Comparison of ENCODE assay signal across 19 cellular contexts in genomic region chr6:15447546-15448232, GRCh38.
DNase-seq lines count a peak whose midpoint lies in the region; ATAC-seq and TF ChIP-seq lines count a peak whose summit lies in the region.
"Had no signal": no experiment of that assay in that cellular context is flagged by ENCODE, and none has a peak within 500 bp of the region (broad histone marks: within the 10 kb centered on the region; RNA-seq: fewer than 3 reads in every experiment).

No MANE protein-coding gene starts in this region.

- no peak for DNase-seq in stimulated activated naive CD8-positive, alpha-beta T cell treated with anti-CD3 and anti-CD28 coated beads, Interleukin-15, amount 100 ng/mL, for 72 hours
- DNase-seq in stimulated activated naive CD8-positive, alpha-beta T cell treated with anti-CD3 and anti-CD28 coated beads, Interleukin-15, Interleukin-2, amounts not matched to agents 100 U/mL and 50 U/mL, for 24 hours = no peak
- DNase-seq in SK-N-MC (ENCODE audit: low read depth, low spot score) (no peak), esophagus squamous epithelium (lab: John Stamatoyannopoulos, UW) (no peak), type B pancreatic cell (ENCODE audit: extremely low spot score, unreplicated experiment) (no peak), amniotic stem cell (lab: John Stamatoyannopoulos, UW) (no peak), anterior cingulate cortex (lab: John Stamatoyannopoulos, UW) (no peak), amygdala (lab: John Stamatoyannopoulos, UW) (no peak)
- DNase-seq: activated gamma-delta T cell, lower lobe of right lung, NCI-H1105, NCI-H2227 treated with DMSO at 0.1 percent for 48 hours, SW 1271, thyroid gland had no signal

- peak overlapping the region; percentile 5 to 93 for H3K27ac Mint-ChIP-seq in stimulated activated naive CD8-positive, alpha-beta T cell treated with anti-CD3 and anti-CD28 coated beads, Interleukin-15, amount 100 ng/mL, for 72 hours
- H3K27ac Mint-ChIP-seq in type B pancreatic cell = peak overlapping the region; percentile 38
- H3K27ac Mint-ChIP-seq: nephron had no signal

- no peak overlapping the region for H3K9ac ChIP-seq in SK-N-MC (ENCODE audit: insufficient read length)

- intact Hi-C loops in esophagus squamous epithelium (cut with DNase I) = no loop called here

- ATAC-seq in stimulated activated naive CD8-positive, alpha-beta T cell treated with anti-CD3 and anti-CD28 coated beads, Interleukin-15, amount 100 ng/mL, for 72 hours = no peak
- ATAC-seq in stimulated activated naive CD8-positive, alpha-beta T cell treated with anti-CD3 and anti-CD28 coated beads, Interleukin-15, Interleukin-2, amounts not matched to agents 100 U/mL and 50 U/mL, for 24 hours = no peak
- ATAC-seq: K562, lower lobe of right lung had no signal

- peaks cover 12 to 78% (median 35%) of the 10 kb centered on the region in 3 donors for H3K4me1 ChIP-seq in esophagus squamous epithelium

- H3K4me3 Mint-ChIP-seq in stimulated activated naive CD8-positive, alpha-beta T cell treated with anti-CD3 and anti-CD28 coated beads, Interleukin-15, amount 100 ng/mL, for 72 hours = no peak overlapping the region
- peak overlapping the region; percentile 44 for H3K4me3 Mint-ChIP-seq in type B pancreatic cell
- H3K4me3 Mint-ChIP-seq: nephron had no signal

- H3K4me3 ChIP-seq in SK-N-MC = no peak overlapping the region
- H3K4me3 ChIP-seq in esophagus squamous epithelium = no peak overlapping the region
- H3K4me3 ChIP-seq: coronary artery, K562, lower lobe of right lung, thyroid gland had no signal

- peaks cover 10% of the 10 kb centered on the region for H3K36me3 Mint-ChIP-seq in type B pancreatic cell

- H3K36me3 ChIP-seq in SK-N-MC (ENCODE audit: insufficient read depth, low read length) (peaks cover 15% of the 10 kb centered on the region), esophagus squamous epithelium (peaks cover 0 to 10% (median 3%) of the 10 kb centered on the region in 3 donors)
- H3K36me3 ChIP-seq: thyroid gland had no signal

- H3K9me3 Mint-ChIP-seq in stimulated activated naive CD8-positive, alpha-beta T cell treated with anti-CD3 and anti-CD28 coated beads, Interleukin-15, amount 100 ng/mL, for 72 hours = no peaks in the 10 kb centered on the region
- H3K9me3 Mint-ChIP-seq in type B pancreatic cell = no peaks in the 10 kb centered on the region
- H3K9me3 Mint-ChIP-seq: nephron had no signal

- H3K27me3 Mint-ChIP-seq in stimulated activated naive CD8-positive, alpha-beta T cell treated with anti-CD3 and anti-CD28 coated beads, Interleukin-15, amount 100 ng/mL, for 72 hours = no peaks in the 10 kb centered on the region
- no peaks in the 10 kb centered on the region for H3K27me3 Mint-ChIP-seq in type B pancreatic cell

- H3K9me3 ChIP-seq in SK-N-MC (ENCODE audit: low read depth, low read length) (no peaks in the 10 kb centered on the region), esophagus squamous epithelium (no peaks in the 10 kb centered on the region)
- H3K9me3 ChIP-seq: lower lobe of right lung, thyroid gland had no signal

- no peaks in the 10 kb centered on the region for H3K27me3 ChIP-seq in esophagus squamous epithelium
- H3K27me3 ChIP-seq: thyroid gland had no signal

- H3K27ac ChIP-seq in SK-N-MC (peak overlapping the region; percentile 65; the same call in 1 of the 2 replicates), esophagus squamous epithelium (peak overlapping the region in 3 of 4 donors; percentile 36 to 72 (median 52))
- H3K27ac ChIP-seq: coronary artery, epithelial cell of prostate, lower lobe of right lung, RWPE1, thyroid gland had no signal

- 64 to 66% methylated on average over 5 of the region's 5 CpGs for WGBS in esophagus squamous epithelium, 2 donors

- TF ChIP-seq POLR2A in esophagus squamous epithelium (IDR thresholded peaks at IDR 0.05) = no peak

- TF ChIP-seq CTCF in esophagus squamous epithelium (IDR thresholded peaks at IDR 0.05) (peak in 3 of 6 experiments; percentile 9 to 41 (median 19)), type B pancreatic cell (conservative IDR thresholded peaks at IDR 0.05) (no peak)

- H3K4me1 Mint-ChIP-seq in stimulated activated naive CD8-positive, alpha-beta T cell treated with anti-CD3 and anti-CD28 coated beads, Interleukin-15, amount 100 ng/mL, for 72 hours = peaks cover 85% of the 10 kb centered on the region
- H3K4me1 Mint-ChIP-seq in type B pancreatic cell (ENCODE audit: unreplicated experiment) = peaks cover 47% of the 10 kb centered on the region
